ENCODE assay signal across 14 cellular contexts in the genomic region with DNA sequence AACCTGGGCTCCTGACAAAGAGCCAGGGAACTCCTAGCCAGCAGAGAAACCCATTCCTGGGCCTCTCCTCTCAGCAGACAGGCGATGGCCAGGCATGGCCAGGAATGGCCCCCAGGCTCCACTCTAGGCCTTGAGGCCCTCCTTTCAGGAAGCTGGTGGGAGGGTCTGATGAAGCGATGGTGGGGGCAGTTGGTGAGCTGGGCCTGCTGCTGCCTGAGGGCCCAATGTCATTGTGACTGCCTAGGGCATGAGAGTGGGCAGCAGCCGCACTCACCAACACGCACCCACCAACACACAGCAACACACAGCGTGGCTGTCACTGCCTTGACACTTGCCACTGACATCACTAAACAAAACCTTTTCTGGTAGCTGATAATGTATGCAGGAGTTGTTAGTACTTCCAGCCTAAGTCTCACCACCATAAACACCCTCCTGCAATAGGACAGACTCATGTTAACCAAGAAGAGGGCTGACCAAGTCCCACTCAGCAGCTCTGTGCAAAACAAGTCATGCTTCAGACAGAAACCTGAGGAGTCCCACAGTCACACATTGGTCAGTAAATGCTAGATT.
DNase-seq lines count a peak whose midpoint lies in the region; ATAC-seq and TF ChIP-seq lines count a peak whose summit lies in the region.
"Had no signal": no experiment of that assay in that cellular context is flagged by ENCODE, and none has a peak within 500 bp of the region (broad histone marks: within the 10 kb centered on the region; RNA-seq: fewer than 3 reads in every experiment).

No MANE protein-coding gene starts in this region.

- no peak for TF ChIP-seq EP300 in stomach (IDR thresholded peaks at IDR 0.05)

- H3K27me3 ChIP-seq in stomach, result no peaks in the 10 kb centered on the region

- H3K9me3 Mint-ChIP-seq in activated T-cell treated with anti-CD3 and anti-CD28 coated beads, Interleukin-2, amount 50 U/mL, for 72 hours, result no peaks in the 10 kb centered on the region
- H3K9me3 Mint-ChIP-seq in activated T-cell treated with anti-CD3 and anti-CD28 coated beads, Interleukin-2, amount 50 U/mL, for 24 hours, result no peaks in the 10 kb centered on the region
- H3K9me3 Mint-ChIP-seq in stimulated activated naive B cell treated with anti-CD40 and anti-IgM and Interleukin-4, amounts not matched to agents 10 μg/mL and 1 μg/mL and 100 μg/mL, for 72 hours, result no peaks in the 10 kb centered on the region

- 92 to 100% (median 97%) methylated on average over 4 to 5 of the region's 5 CpGs for WGBS in stomach, 5 donors

- TF ChIP-seq POLR2A in stomach (IDR thresholded peaks at IDR 0.05), result no peak

- peaks cover 5% of the 10 kb centered on the region for H3K4me1 Mint-ChIP-seq in activated T-cell treated with anti-CD3 and anti-CD28 coated beads, Interleukin-2, amount 50 U/mL, for 72 hours (ENCODE audit: low read depth)
- peaks cover 10% of the 10 kb centered on the region for H3K4me1 Mint-ChIP-seq in activated T-cell treated with anti-CD3 and anti-CD28 coated beads, Interleukin-2, amount 50 U/mL, for 24 hours (ENCODE audit: low read depth)
- peaks cover 44 to 69% of the 10 kb centered on the region in 2 donors for H3K4me1 Mint-ChIP-seq in stimulated activated naive B cell treated with anti-CD40 and anti-IgM and Interleukin-4, amounts not matched to agents 10 μg/mL and 1 μg/mL and 100 μg/mL, for 72 hours

- H3K4me1 ChIP-seq in stomach, result peaks cover 0 to 16% (median 7%) of the 10 kb centered on the region in 4 donors

- ATAC-seq in activated T-cell treated with anti-CD3 and anti-CD28 coated beads, Interleukin-2, amount 50 U/mL, for 72 hours (replicated peaks in 1 of 2), result peak; percentile 71 to 93
- ATAC-seq in stimulated activated naive B cell treated with anti-CD40 and anti-IgM and Interleukin-4, amounts not matched to agents 10 μg/mL and 1 μg/mL and 100 μg/mL, for 72 hours (replicated peaks), result no peak
- ATAC-seq in GM19395 (IDR thresholded peaks at IDR 0.05; ENCODE audit: unreplicated experiment), result no peak

- H3K4me3 Mint-ChIP-seq in activated T-cell treated with anti-CD3 and anti-CD28 coated beads, Interleukin-2, amount 50 U/mL, for 72 hours, result no peak overlapping the region
- H3K4me3 Mint-ChIP-seq in activated T-cell treated with anti-CD3 and anti-CD28 coated beads, Interleukin-2, amount 50 U/mL, for 24 hours, result no peak overlapping the region
- no peak overlapping the region for H3K4me3 Mint-ChIP-seq in stimulated activated naive B cell treated with anti-CD40 and anti-IgM and Interleukin-4, amounts not matched to agents 10 μg/mL and 1 μg/mL and 100 μg/mL, for 72 hours

- H3K27ac Mint-ChIP-seq in activated T-cell treated with anti-CD3 and anti-CD28 coated beads, Interleukin-2, amount 50 U/mL, for 72 hours, result peak overlapping the region; percentile 9
- no peak overlapping the region for H3K27ac Mint-ChIP-seq in activated T-cell treated with anti-CD3 and anti-CD28 coated beads, Interleukin-2, amount 50 U/mL, for 24 hours
- H3K27ac Mint-ChIP-seq in stimulated activated naive B cell treated with anti-CD40 and anti-IgM and Interleukin-4, amounts not matched to agents 10 μg/mL and 1 μg/mL and 100 μg/mL, for 72 hours, result peak overlapping the region; percentile 91

- intact Hi-C loops in stomach (cut with DNase I; ENCODE audit: low total_unique reads), result no loop called here

- peaks cover 0 to 52% (median 38%) of the 10 kb centered on the region in 4 donors for H3K36me3 ChIP-seq in stomach

- no peak overlapping the region for H3K4me3 ChIP-seq in stomach

- DNase-seq in activated T-cell treated with anti-CD3 and anti-CD28 coated beads, Interleukin-2, amount 50 U/mL, for 72 hours, result no peak
- DNase-seq in activated T-cell treated with anti-CD3 and anti-CD28 coated beads, Interleukin-2, amount 50 U/mL, for 24 hours, result no peak
- DNase-seq in iris pigment epithelial cell (ENCODE audit: low read depth), result peak; percentile 27
- DNase-seq in stimulated activated naive B cell treated with anti-CD40 and anti-IgM and Interleukin-4, amounts not matched to agents 10 μg/mL and 1 μg/mL and 100 μg/mL, for 72 hours, result no peak
- DNase-seq in dedifferentiated amniotic fluid mesenchymal stem cell (ENCODE audit: extremely low spot score), result no peak
- DNase-seq in stomach, result no peak
- DNase-seq: amniotic stem cell; DMS53; NCI-H1417; NCI-H446; stimulated activated CD8-positive, alpha-beta memory T cell treated with anti-CD3 and anti-CD28 coated beads, Interleukin-4, amount 100 ng/mL, for 48 hours; T-helper 9 cell had no signal

- no peaks in the 10 kb centered on the region for H3K27me3 Mint-ChIP-seq in activated T-cell treated with anti-CD3 and anti-CD28 coated beads, Interleukin-2, amount 50 U/mL, for 72 hours (ENCODE audit: low read depth)
- no peaks in the 10 kb centered on the region for H3K27me3 Mint-ChIP-seq in activated T-cell treated with anti-CD3 and anti-CD28 coated beads, Interleukin-2, amount 50 U/mL, for 24 hours
- no peaks in the 10 kb centered on the region for H3K27me3 Mint-ChIP-seq in stimulated activated naive B cell treated with anti-CD40 and anti-IgM and Interleukin-4, amounts not matched to agents 10 μg/mL and 1 μg/mL and 100 μg/mL, for 72 hours

- TF ChIP-seq CTCF in VCaP (conservative IDR thresholded peaks at IDR 0.05) (no peak), stomach (IDR thresholded peaks at IDR 0.05) (no peak)

- peak overlapping the region; percentile 42 for H3K27ac ChIP-seq in VCaP
- no peak overlapping the region for H3K27ac ChIP-seq in stomach

- no peaks in the 10 kb centered on the region for H3K9me3 ChIP-seq in stomach

- no peaks in the 10 kb centered on the region for H3K36me3 Mint-ChIP-seq in activated T-cell treated with anti-CD3 and anti-CD28 coated beads, Interleukin-2, amount 50 U/mL, for 72 hours (ENCODE audit: insufficient read depth in 2 of 2)
- H3K36me3 Mint-ChIP-seq in activated T-cell treated with anti-CD3 and anti-CD28 coated beads, Interleukin-2, amount 50 U/mL, for 24 hours (ENCODE audit: low read depth), result peaks cover 47% of the 10 kb centered on the region
- peaks cover 41 to 45% of the 10 kb centered on the region in 2 donors for H3K36me3 Mint-ChIP-seq in stimulated activated naive B cell treated with anti-CD40 and anti-IgM and Interleukin-4, amounts not matched to agents 10 μg/mL and 1 μg/mL and 100 μg/mL, for 72 hours

Comparison
In these comparisons a context has a peak if more than half of its experiments do, and no peak if none do; other contexts are left out.
1. ATAC-seq: peak in activated T-cell treated with anti-CD3 and anti-CD28 coated beads, Interleukin-2, amount 50 U/mL, for 72 hours (2 of 2); none in stimulated activated naive B cell treated with anti-CD40 and anti-IgM and Interleukin-4, amounts not matched to agents 10 μg/mL and 1 μg/mL and 100 μg/mL, for 72 hours (0 of 2) and GM19395 (single experiment).